ENCODE assay signal across 23 cellular contexts in the genomic region with DNA sequence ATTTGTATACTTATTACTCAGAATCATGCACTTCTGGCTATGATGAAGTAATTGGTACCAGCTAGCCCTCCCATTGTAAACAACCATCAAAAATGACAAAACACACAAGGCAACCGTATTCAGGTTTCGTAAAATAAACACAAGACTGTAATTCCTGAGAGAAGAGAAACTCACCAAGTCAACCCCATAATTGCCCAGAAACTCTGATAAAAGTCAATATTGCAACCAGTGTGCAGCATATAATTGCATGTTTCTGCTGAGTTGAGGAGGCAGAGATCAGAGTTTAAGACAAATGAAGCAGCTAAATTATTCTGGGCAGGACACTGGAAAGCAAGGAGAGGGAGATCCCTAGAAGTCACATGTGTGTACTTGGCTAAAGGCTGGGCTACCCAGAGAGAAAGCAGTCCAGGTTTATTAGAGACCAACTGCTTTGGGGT.
A peak's percentile ranks its signal among the peaks of the same experiment; 100 is the strongest.
DNase-seq lines count a peak whose midpoint lies in the region.
"Had no signal": no experiment of that assay in that cellular context is flagged by ENCODE, and none has a peak within 500 bp of the region (broad histone marks: within the 10 kb centered on the region; RNA-seq: fewer than 3 reads in every experiment).

No MANE protein-coding gene starts in this region.

- no peak overlapping the region for H2BK120ac ChIP-seq in mesenchymal stem cell (ENCODE audit: low read depth, low read length)

- H3K18ac ChIP-seq in mesenchymal stem cell (ENCODE audit: low read depth in 1 of 2, low read length in 2 of 2), result no peak overlapping the region

- no peak overlapping the region for H2BK12ac ChIP-seq in mesenchymal stem cell (ENCODE audit: low read length in 2 of 2)

- H2AK5ac ChIP-seq in mesenchymal stem cell (ENCODE audit: low read length, severe bottlenecking), result no peak overlapping the region

- H3K36me3 ChIP-seq in mesenchymal stem cell (ENCODE audit: control insufficient read depth in 1 of 2, insufficient read depth in 2 of 2, low read depth in 1 of 2, low read length in 2 of 2), result peaks cover 8 to 14% of the 10 kb centered on the region in 2 experiments

- no peaks in the 10 kb centered on the region for H3K9me3 ChIP-seq in mesenchymal stem cell (ENCODE audit: control insufficient read depth, low read length)
- H3K9me3 ChIP-seq: sigmoid colon had no signal

- H3K4me3 ChIP-seq in mesenchymal stem cell (ENCODE audit: insufficient read depth in 1 of 2, low read depth in 1 of 2, low read length in 2 of 2), result no peak overlapping the region
- H3K4me3 ChIP-seq: coronary artery, sigmoid colon had no signal

- H3K23ac ChIP-seq in mesenchymal stem cell (ENCODE audit: low read length in 2 of 2), result no peak overlapping the region

- H3K4me1 ChIP-seq in mesenchymal stem cell (ENCODE audit: control insufficient read depth, insufficient read depth, low read depth, low read length), result peaks cover 2% of the 10 kb centered on the region

- H3K4ac ChIP-seq in mesenchymal stem cell (ENCODE audit: low read depth in 1 of 2, low read length in 2 of 2), result no peak overlapping the region

- no peak overlapping the region for H4K91ac ChIP-seq in mesenchymal stem cell (ENCODE audit: low read length)

- no peak overlapping the region for H3K4me2 ChIP-seq in mesenchymal stem cell (ENCODE audit: low read length, poor library complexity, severe bottlenecking)

- no peak overlapping the region for H2AFZ ChIP-seq in mesenchymal stem cell (ENCODE audit: low read depth, low read length)

- H4K8ac ChIP-seq in mesenchymal stem cell (ENCODE audit: low read length), result no peak overlapping the region

- peaks cover 17% of the 10 kb centered on the region for H3K79me1 ChIP-seq in mesenchymal stem cell (replicated peaks; ENCODE audit: low read length, poor library complexity, severe bottlenecking)

- no peak overlapping the region for H3K27ac ChIP-seq in mesenchymal stem cell (ENCODE audit: low read length, poor library complexity, severe bottlenecking)
- H3K27ac ChIP-seq: coronary artery, sigmoid colon had no signal

- no peak overlapping the region for H2BK5ac ChIP-seq in mesenchymal stem cell (ENCODE audit: low read depth, low read length, poor library complexity, severe bottlenecking)

- no peaks in the 10 kb centered on the region for H3K27me3 ChIP-seq in mesenchymal stem cell (ENCODE audit: control insufficient read depth in 1 of 2, insufficient read depth in 1 of 2, low read length in 2 of 2)
- H3K27me3 ChIP-seq: sigmoid colon had no signal

- H3K9ac ChIP-seq in mesenchymal stem cell (ENCODE audit: low read length), result no peak overlapping the region

- H3K14ac ChIP-seq in mesenchymal stem cell (ENCODE audit: low read length in 2 of 2), result no peak overlapping the region

- DNase-seq in HCEC 1CT (peak; percentile 51), NCI-H146 treated with DMSO at 0.1 percent for 48 hours (lab: John Stamatoyannopoulos, UW; ENCODE audit: unreplicated experiment) (peak; percentile 72), cerebellum (ENCODE audit: low spot score) (peak; percentile 7), mesenchymal stem cell (peak; percentile 83), NCI-H1105 (lab: John Stamatoyannopoulos, UW) (no peak), NCI-H510A treated with DMSO at 0.1 percent for 48 hours (lab: John Stamatoyannopoulos, UW) (no peak), AG20443 (ENCODE audit: low spot score) (no peak), nucleus accumbens (lab: John Stamatoyannopoulos, UW) (no peak)
- DNase-seq: activated B cell treated with CpG ODN at 0.5 μM for 24 hours; activated CD8-positive, alpha-beta memory T cell treated with anti-CD3 and anti-CD28 coated beads, Interleukin-2, amount 10 ng/mL, durations not matched to agents 7 days and 5 days; activated effector memory CD4-positive, alpha-beta T cell treated with Interleukin-2 at 50 U/mL for 16 hours; AML-193; aorta; Calu3; erythroblast; GDM1; glutamatergic neuron; NCI-H187; occipital lobe; sigmoid colon; stimulated activated CD4-positive, alpha-beta T cell treated with anti-CD3 and anti-CD28 coated beads, Interleukin-2, amount 100 ng/mL, for 24 hours; T-helper 1 cell had no signal

- 20% methylated on average over 2 of the region's 2 CpGs for WGBS in mesenchymal stem cell

- H2BK15ac ChIP-seq in mesenchymal stem cell (ENCODE audit: low read depth, poor library complexity, severe bottlenecking), result no peak overlapping the region

Comparison
In these comparisons a context has a peak if more than half of its experiments do, and no peak if none do; other contexts are left out.
1. DNase-seq: peak in HCEC 1CT (single experiment), NCI-H146 treated with DMSO at 0.1 percent for 48 hours (single experiment), cerebellum (single experiment) and mesenchymal stem cell (single experiment); none in NCI-H1105 (single experiment), NCI-H510A treated with DMSO at 0.1 percent for 48 hours (single experiment), AG20443 (single experiment) and nucleus accumbens (0 of 56).